8 cellular contexts compared by ENCODE assay signal in genomic region chr10:63711866-63712716, GRCh38.
DNase-seq lines count a peak whose midpoint lies in the region; ATAC-seq and TF ChIP-seq lines count a peak whose summit lies in the region.

No MANE protein-coding gene starts in this region.

- H3K36me3 ChIP-seq in left ventricle myocardium inferior, result no peaks in the 10 kb centered on the region

- no peak overlapping the region for H3K4me3 ChIP-seq in left ventricle myocardium inferior

- peak overlapping the region; percentile 60 for H3K27ac ChIP-seq in angular gyrus (ENCODE audit: low read depth, low read length)
- H3K27ac ChIP-seq in left ventricle myocardium inferior (replicated peaks), result peak overlapping the region; percentile 91

- H3K4me1 ChIP-seq in left ventricle myocardium inferior, result peaks cover 58% of the 10 kb centered on the region

- intact Hi-C loops in left ventricle myocardium inferior (cut with micrococcal nuclease), result loop anchor here (2.0 kb wide), 1 partner anchor 83 kb away; no protein-coding TSS in a partner anchor

- peaks cover 9% of the 10 kb centered on the region for H3K4me1 Mint-ChIP-seq in T-helper 2 cell treated with Interferon-gamma antibody and Interleukin-4, amounts not matched to agents 5 μg/mL and 100 μg/mL, for 36 hours (ENCODE audit: low read depth)

- DNase-seq in COR-L47 (lab: John Stamatoyannopoulos, UW) (peak; percentile 100), NCI-H1694 treated with DMSO at 0.1 percent for 48 hours (lab: John Stamatoyannopoulos, UW) (peak; percentile 96), left ventricle myocardium inferior (peak; percentile 93), renal cortical epithelial cell (ENCODE audit: low read depth) (peak; percentile 93)
- no peak for DNase-seq in activated naive CD4-positive, alpha-beta T cell (lab: John Stamatoyannopoulos, UW)
- no peak for DNase-seq in T-helper 2 cell treated with Interferon-gamma antibody and Interleukin-4, amounts not matched to agents 5 μg/mL and 100 μg/mL, for 36 hours (ENCODE audit: low spot score)

- H3K9me3 ChIP-seq in left ventricle myocardium inferior (replicated peaks), result no peaks in the 10 kb centered on the region

- no peak overlapping the region for H3K27ac Mint-ChIP-seq in T-helper 2 cell treated with Interferon-gamma antibody and Interleukin-4, amounts not matched to agents 5 μg/mL and 100 μg/mL, for 36 hours

- no peaks in the 10 kb centered on the region for H3K9me3 Mint-ChIP-seq in T-helper 2 cell treated with Interferon-gamma antibody and Interleukin-4, amounts not matched to agents 5 μg/mL and 100 μg/mL, for 36 hours

- peaks cover 7% of the 10 kb centered on the region for H3K27me3 Mint-ChIP-seq in T-helper 2 cell treated with Interferon-gamma antibody and Interleukin-4, amounts not matched to agents 5 μg/mL and 100 μg/mL, for 36 hours (ENCODE audit: low read depth)

- no peak overlapping the region for H3K4me3 Mint-ChIP-seq in T-helper 2 cell treated with Interferon-gamma antibody and Interleukin-4, amounts not matched to agents 5 μg/mL and 100 μg/mL, for 36 hours

- H3K36me3 Mint-ChIP-seq in T-helper 2 cell treated with Interferon-gamma antibody and Interleukin-4, amounts not matched to agents 5 μg/mL and 100 μg/mL, for 36 hours (ENCODE audit: low read depth), result no peaks in the 10 kb centered on the region

- no peaks in the 10 kb centered on the region for H3K27me3 ChIP-seq in left ventricle myocardium inferior (ENCODE audit: low read depth)

- TF ChIP-seq CTCF in left ventricle myocardium inferior (IDR thresholded peaks at IDR 0.05; ENCODE audit: borderline replicate concordance), result no peak

- no peak for ATAC-seq in GM19452 (IDR thresholded peaks at IDR 0.05; ENCODE audit: unreplicated experiment)

Comparison
In these comparisons a context has a peak if more than half of its experiments do, and no peak if none do; other contexts are left out.
1. DNase-seq: peak in COR-L47 (single experiment), NCI-H1694 treated with DMSO at 0.1 percent for 48 hours (single experiment), left ventricle myocardium inferior (single experiment) and renal cortical epithelial cell (single experiment); none in activated naive CD4-positive, alpha-beta T cell (0 of 4) and T-helper 2 cell treated with Interferon-gamma antibody and Interleukin-4, amounts not matched to agents 5 μg/mL and 100 μg/mL, for 36 hours (single experiment).